Comparison of ENCODE assay signal across 13 cellular contexts in genomic region chr9:13274901-13275641, GRCh38. TPM values are rescaled to one million over a fixed set of nuclear protein-coding genes. Genes with fewer than 3 reads are reported as not detected.
DNase-seq lines count a peak whose midpoint lies in the region; ATAC-seq and TF ChIP-seq lines count a peak whose summit lies in the region.
"Had no signal": no experiment of that assay in that cellular context is flagged by ENCODE, and none has a peak within 500 bp of the region (broad histone marks: within the 10 kb centered on the region; RNA-seq: fewer than 3 reads in every experiment).

No MANE protein-coding gene starts in this region.

- H3K9ac ChIP-seq in skeletal muscle tissue (ENCODE audit: low read depth in 1 of 3, low read length in 3 of 3), result peak overlapping the region in 1 of 3 donors; percentile 30

- peaks cover 7% of the 10 kb centered on the region for H3K4me1 ChIP-seq in RWPE2 (ENCODE audit: insufficient read depth, poor library complexity, severe bottlenecking)
- peaks cover 4 to 16% (median 9%) of the 10 kb centered on the region in 3 donors for H3K4me1 ChIP-seq in skeletal muscle tissue (ENCODE audit: control insufficient read depth in 3 of 3, insufficient read depth in 3 of 3, low read length in 3 of 3)

- no peaks in the 10 kb centered on the region for H3K9me3 ChIP-seq in RWPE2 (ENCODE audit: severe bottlenecking)
- H3K9me3 ChIP-seq in skeletal muscle tissue (ENCODE audit: control insufficient read depth in 3 of 3, low read length in 3 of 3), result no peaks in the 10 kb centered on the region
- H3K9me3 ChIP-seq: SJCRH30 had no signal

- H3K4me1 Mint-ChIP-seq in stimulated activated naive B cell treated with anti-CD40 and anti-IgM and Interleukin-4, amounts not matched to agents 10 μg/mL and 1 μg/mL and 100 μg/mL, for 72 hours, result no peaks in the 10 kb centered on the region
- H3K4me1 Mint-ChIP-seq: natural killer cell had no signal

- H3K27me3 ChIP-seq in RWPE2 (ENCODE audit: insufficient read depth, poor library complexity, severe bottlenecking), result no peaks in the 10 kb centered on the region
- no peaks in the 10 kb centered on the region for H3K27me3 ChIP-seq in skeletal muscle tissue (ENCODE audit: control insufficient read depth in 3 of 3, insufficient read depth in 3 of 3, low read length in 3 of 3)
- H3K27me3 ChIP-seq: SJCRH30 had no signal

- no peak for TF ChIP-seq CTCF in RWPE2 (IDR thresholded peaks at IDR 0.05; ENCODE audit: poor library complexity, severe bottlenecking)

- ATAC-seq in RWPE2 (ENCODE audit: low read depth), result peak; percentile 31; the same call in 1 of the 3 replicates
- ATAC-seq in stimulated activated naive B cell treated with anti-CD40 and anti-IgM and Interleukin-4, amounts not matched to agents 10 μg/mL and 1 μg/mL and 100 μg/mL, for 72 hours (replicated peaks), result no peak
- ATAC-seq: natural killer cell had no signal

- H3K4me3 ChIP-seq in RWPE2 (ENCODE audit: severe bottlenecking), result no peak overlapping the region
- H3K4me3 ChIP-seq in skeletal muscle tissue (ENCODE audit: low read length in 3 of 3), result no peak overlapping the region
- H3K4me3 ChIP-seq: SJCRH30 had no signal

- peaks cover 10 to 34% of the 10 kb centered on the region in 2 donors for H3K27me3 Mint-ChIP-seq in stimulated activated naive B cell treated with anti-CD40 and anti-IgM and Interleukin-4, amounts not matched to agents 10 μg/mL and 1 μg/mL and 100 μg/mL, for 72 hours

- H3K36me3 Mint-ChIP-seq in stimulated activated naive B cell treated with anti-CD40 and anti-IgM and Interleukin-4, amounts not matched to agents 10 μg/mL and 1 μg/mL and 100 μg/mL, for 72 hours, result no peaks in the 10 kb centered on the region

- H3K27ac Mint-ChIP-seq in stimulated activated naive B cell treated with anti-CD40 and anti-IgM and Interleukin-4, amounts not matched to agents 10 μg/mL and 1 μg/mL and 100 μg/mL, for 72 hours, result no peak overlapping the region
- H3K27ac Mint-ChIP-seq: natural killer cell had no signal

- peaks cover 4 to 9% of the 10 kb centered on the region in 2 donors for H3K9me3 Mint-ChIP-seq in stimulated activated naive B cell treated with anti-CD40 and anti-IgM and Interleukin-4, amounts not matched to agents 10 μg/mL and 1 μg/mL and 100 μg/mL, for 72 hours

- no peak overlapping the region for H3K27ac ChIP-seq in RWPE2 (ENCODE audit: poor library complexity, severe bottlenecking)
- peak overlapping the region; percentile 52 for H3K27ac ChIP-seq in skeletal muscle tissue (ENCODE audit: low read depth, low read length)
- H3K27ac ChIP-seq: SJCRH30 had no signal

- no peak overlapping the region for H3K4me3 Mint-ChIP-seq in stimulated activated naive B cell treated with anti-CD40 and anti-IgM and Interleukin-4, amounts not matched to agents 10 μg/mL and 1 μg/mL and 100 μg/mL, for 72 hours
- H3K4me3 Mint-ChIP-seq: natural killer cell had no signal

- H3K36me3 ChIP-seq in RWPE2 (ENCODE audit: low read depth) (no peaks in the 10 kb centered on the region), skeletal muscle tissue (ENCODE audit: control insufficient read depth in 3 of 3, insufficient read depth in 3 of 3, low read length in 3 of 3) (no peaks in the 10 kb centered on the region)
- H3K36me3 ChIP-seq: SJCRH30 had no signal

- peak; percentile 41 for DNase-seq in GM03348 (ENCODE audit: low spot score)
- no peak for DNase-seq in RWPE2 (ENCODE audit: low spot score)
- DNase-seq in fibroblast of peridontal ligament (ENCODE audit: extremely low read depth), result peak; percentile 62
- no peak for DNase-seq in HK-2 (ENCODE audit: unreplicated experiment)
- DNase-seq in activated T-cell treated with anti-CD3 and anti-CD28 coated beads, Interleukin-2, amount 50 U/mL, for 1 hour, result no peak
- no peak for DNase-seq in stimulated activated naive B cell treated with anti-CD40 and anti-IgM and Interleukin-4, amounts not matched to agents 10 μg/mL and 1 μg/mL and 100 μg/mL, for 72 hours
- DNase-seq in activated naive CD4-positive, alpha-beta T cell treated with Interleukin-2 at 50 U/mL for 16 hours, result no peak
- DNase-seq: activated CD4-positive, alpha-beta T cell treated with anti-CD3 and anti-CD28 coated beads, Interleukin-2, amount 50 U/mL, for 4 hours; amniotic stem cell; natural killer cell; NCI-H2029 treated with DMSO at 0.1 percent for 48 hours had no signal

RNA-seq across cellular contexts. Expression of gene MPDZ, which starts 4.4 kb away (rescaled TPM):
- 40.2 TPM for total RNA-seq in skeletal muscle tissue
- total RNA-seq: natural killer cell had no signal

Comparison
In these comparisons a context has a peak if more than half of its experiments do, and no peak if none do; other contexts are left out.
1. DNase-seq: peak in GM03348 (single experiment) and fibroblast of peridontal ligament (single experiment); none in RWPE2 (single experiment), HK-2 (single experiment), activated T-cell treated with anti-CD3 and anti-CD28 coated beads, Interleukin-2, amount 50 U/mL, for 1 hour (single experiment), stimulated activated naive B cell treated with anti-CD40 and anti-IgM and Interleukin-4, amounts not matched to agents 10 μg/mL and 1 μg/mL and 100 μg/mL, for 72 hours (single experiment) and activated naive CD4-positive, alpha-beta T cell treated with Interleukin-2 at 50 U/mL for 16 hours (single experiment).